8 cellular contexts compared by ENCODE assay signal in genomic region chr11:63769044-63769718, GRCh38. TPM values are rescaled to one million over a fixed set of nuclear protein-coding genes. Genes with fewer than 3 reads are reported as not detected.
A peak's percentile ranks its signal among the peaks of the same experiment; 100 is the strongest.
DNase-seq lines count a peak whose midpoint lies in the region; ATAC-seq and TF ChIP-seq lines count a peak whose summit lies in the region.

No MANE protein-coding gene starts in this region.

- peak overlapping the region; percentile 94 for H3K9ac ChIP-seq in NT2/D1 (ENCODE audit: insufficient read length, low read depth)
- H3K9ac ChIP-seq in iPS-18a (ENCODE audit: low read length), result peak overlapping the region; percentile 39

- H3K9me3 ChIP-seq in NT2/D1 (ENCODE audit: insufficient read depth, low read length) (no peaks in the 10 kb centered on the region), ascending aorta (no peaks in the 10 kb centered on the region), iPS-18a (ENCODE audit: control insufficient read depth, low read depth, low read length) (no peaks in the 10 kb centered on the region)

- TF ChIP-seq CTCF in ascending aorta (IDR thresholded peaks at IDR 0.05), result no peak

- peaks cover 25% of the 10 kb centered on the region for H3K27me3 ChIP-seq in NT2/D1 (ENCODE audit: insufficient read depth, insufficient read length)
- H3K27me3 ChIP-seq in ascending aorta, result no peaks in the 10 kb centered on the region
- peaks cover 23% of the 10 kb centered on the region for H3K27me3 ChIP-seq in iPS-18a (ENCODE audit: control insufficient read depth, insufficient read depth, low read length)

- ATAC-seq in GM21723 (IDR thresholded peaks at IDR 0.05; ENCODE audit: unreplicated experiment) (peak; percentile 48), GM21526 (IDR thresholded peaks at IDR 0.05; ENCODE audit: low FRiP score, unreplicated experiment) (no peak)

- DNase-seq in ELR (ENCODE audit: low read depth), result peak; percentile 64
- no peak for DNase-seq in NT2/D1 (ENCODE audit: low read depth, low spot score)
- DNase-seq in ascending aorta (ENCODE audit: low spot score in 2 of 2), result peak in 1 of 2 donors; percentile 69
- peak in 2 of 3 donors; percentile 6 to 7 for DNase-seq in stimulated activated CD4-positive, alpha-beta T cell treated with anti-CD3 and anti-CD28 coated beads, Interleukin-12 subunit alpha, Interleukin-12 subunit beta, amount 100 ng/mL, for 48 hours (ENCODE audit: low read depth in 2 of 3, low spot score in 1 of 3)
- no peak for DNase-seq in hepatic stellate cell (ENCODE audit: low spot score)

- peaks cover 30% of the 10 kb centered on the region for H3K36me3 ChIP-seq in NT2/D1 (ENCODE audit: insufficient read depth, insufficient read length, low read length)
- H3K36me3 ChIP-seq in ascending aorta, result no peaks in the 10 kb centered on the region
- H3K36me3 ChIP-seq in iPS-18a (ENCODE audit: control insufficient read depth, low read depth, low read length), result peaks cover 3% of the 10 kb centered on the region

- H3K4me1 ChIP-seq in NT2/D1 (ENCODE audit: insufficient read depth, insufficient read length), result peaks cover 28% of the 10 kb centered on the region
- peaks cover 6 to 7% of the 10 kb centered on the region in 2 donors for H3K4me1 ChIP-seq in ascending aorta
- peaks cover 25% of the 10 kb centered on the region for H3K4me1 ChIP-seq in iPS-18a (ENCODE audit: control insufficient read depth, low read depth, low read length)

- H3K27ac ChIP-seq in ascending aorta (peak overlapping the region; percentile 59 to 60), iPS-18a (ENCODE audit: low read length) (no peak overlapping the region)

- intact Hi-C loops in ascending aorta (cut with DNase I), result loop anchor here (1.0 to 5.0 kb wide), 5 partner anchors 44 to 378 kb away; partner anchors contain the start of genes NAA40 and SPINDOC

- peak overlapping the region; percentile 71 for H3K4me3 ChIP-seq in NT2/D1 (ENCODE audit: insufficient read length, low read depth)
- peak overlapping the region; percentile 96 to 98 for H3K4me3 ChIP-seq in ascending aorta
- H3K4me3 ChIP-seq in iPS-18a (ENCODE audit: low read length), result peak overlapping the region; percentile 62

RNA-seq across cellular contexts. Expression of gene ZFTA, which starts 0.6 kb away (rescaled TPM):
- total RNA-seq in ascending aorta, result 34.7 TPM

RNA-seq across cellular contexts. Expression of gene SPINDOC, which starts 44.1 kb away (rescaled TPM):
- 5.0 TPM for total RNA-seq in ascending aorta

Comparison
In these comparisons a context has a peak if more than half of its experiments do, and no peak if none do; other contexts are left out.
1. DNase-seq: peak in ELR (single experiment) and stimulated activated CD4-positive, alpha-beta T cell treated with anti-CD3 and anti-CD28 coated beads, Interleukin-12 subunit alpha, Interleukin-12 subunit beta, amount 100 ng/mL, for 48 hours (2 of 3); none in NT2/D1 (single experiment) and hepatic stellate cell (single experiment).
2. Peak in every context shown above with its lines, with median percentiles within 50 percentile points of each other: H3K4me3 ChIP-seq.